In genomic region chr5:5454405-5454804, GRCh38 we compare ENCODE assay signal across 23 cellular contexts. TPM values are rescaled to one million over a fixed set of nuclear protein-coding genes. Genes with fewer than 3 reads are reported as not detected.
DNase-seq lines count a peak whose midpoint lies in the region; ATAC-seq and TF ChIP-seq lines count a peak whose summit lies in the region.
"Had no signal": no experiment of that assay in that cellular context is flagged by ENCODE, and none has a peak within 500 bp of the region (broad histone marks: within the 10 kb centered on the region; RNA-seq: fewer than 3 reads in every experiment).

No MANE protein-coding gene starts in this region.

- H3K4me3 ChIP-seq in left lung, result no peak overlapping the region
- H3K4me3 ChIP-seq in thyroid gland (replicated peaks in 1 of 3), result no peak overlapping the region
- H3K4me3 ChIP-seq in lower leg skin (ENCODE audit: low read depth, poor library complexity, severe bottlenecking), result no peak overlapping the region
- H3K4me3 ChIP-seq: BLaER1, SJCRH30 had no signal

- intact Hi-C loops in left lung (cut with DNase I) (no loop called here), thyroid gland (cut with DNase I) (no loop called here), lower leg skin (cut with DNase I; ENCODE audit: low total_unique reads) (no loop called here)

- no peak for TF ChIP-seq POLR2A in thyroid gland (IDR thresholded peaks at IDR 0.05)
- no peak for TF ChIP-seq POLR2A in lower leg skin (IDR thresholded peaks at IDR 0.05)

- H3K27ac ChIP-seq in left lung (no peak overlapping the region), thyroid gland (peak overlapping the region; percentile 30 to 60 (median 59))
- H3K27ac ChIP-seq: 22Rv1, BLaER1, SJCRH30 had no signal

- H3K27ac Mint-ChIP-seq in T-helper 17 cell (peak overlapping the region; percentile 47), endothelial cell (ENCODE audit: unreplicated experiment) (no peak overlapping the region)
- H3K27ac Mint-ChIP-seq: CD4-positive, alpha-beta T cell had no signal

- H3K4me3 Mint-ChIP-seq in T-helper 17 cell, result no peak overlapping the region
- H3K4me3 Mint-ChIP-seq in endothelial cell (ENCODE audit: unreplicated experiment), result no peak overlapping the region
- H3K4me3 Mint-ChIP-seq: CD4-positive, alpha-beta T cell; IgD-negative memory B cell had no signal

- no peaks in the 10 kb centered on the region for H3K9me3 Mint-ChIP-seq in endothelial cell (ENCODE audit: unreplicated experiment)
- H3K9me3 Mint-ChIP-seq: CD4-positive, alpha-beta T cell; IgD-negative memory B cell had no signal

- TF ChIP-seq CTCF in left lung (IDR thresholded peaks at IDR 0.05), result no peak
- no peak for TF ChIP-seq CTCF in thyroid gland (IDR thresholded peaks at IDR 0.05)
- no peak for TF ChIP-seq CTCF in endothelial cell (IDR thresholded peaks at IDR 0.05; ENCODE audit: unreplicated experiment)
- no peak for TF ChIP-seq CTCF in lower leg skin (IDR thresholded peaks at IDR 0.05)

- ATAC-seq in T-helper 17 cell, result no peak
- ATAC-seq in left lung, result peak; percentile 36
- ATAC-seq in GM19455 (IDR thresholded peaks at IDR 0.05; ENCODE audit: unreplicated experiment), result no peak

- H3K4me1 Mint-ChIP-seq in T-helper 17 cell, result peaks cover 8% of the 10 kb centered on the region
- H3K4me1 Mint-ChIP-seq in endothelial cell (ENCODE audit: unreplicated experiment), result no peaks in the 10 kb centered on the region
- H3K4me1 Mint-ChIP-seq: IgD-negative memory B cell had no signal

- H3K27me3 Mint-ChIP-seq in T-helper 17 cell (no peaks in the 10 kb centered on the region), endothelial cell (ENCODE audit: unreplicated experiment) (no peaks in the 10 kb centered on the region)
- H3K27me3 Mint-ChIP-seq: CD4-positive, alpha-beta T cell; IgD-negative memory B cell had no signal

- 71 to 72% methylated on average over 5 of the region's 5 CpGs for WGBS in thyroid gland, 2 donors
- WGBS in lower leg skin, 2 donors, result 88 to 94% methylated on average over 5 of the region's 5 CpGs

- no peaks in the 10 kb centered on the region for H3K27me3 ChIP-seq in left lung
- no peaks in the 10 kb centered on the region for H3K27me3 ChIP-seq in thyroid gland
- H3K27me3 ChIP-seq: BLaER1, SJCRH30 had no signal

- H3K4me1 ChIP-seq in left lung, result no peaks in the 10 kb centered on the region
- H3K4me1 ChIP-seq in thyroid gland, result peaks cover 0 to 10% of the 10 kb centered on the region in 2 donors
- H3K4me1 ChIP-seq: BLaER1, SJCRH30 had no signal

- DNase-seq in DMS153 (lab: John Stamatoyannopoulos, UW), result peak; percentile 20
- DNase-seq in DMS153 treated with DMSO at 0.1 percent for 48 hours (lab: John Stamatoyannopoulos, UW; ENCODE audit: unreplicated experiment), result no peak
- DNase-seq in T-helper 17 cell, result no peak
- DNase-seq in left lung, result no peak
- peak; percentile 25 to 28 for DNase-seq in thyroid gland
- DNase-seq in endothelial cell (ENCODE audit: low spot score), result no peak
- no peak for DNase-seq in lower leg skin (ENCODE audit: low spot score in 2 of 2)
- DNase-seq: ACHN; CD4-positive, alpha-beta T cell; COR-L47; GDM1; MV-4-11; NCI-H1417; NCI-H187 treated with DMSO at 0.1 percent for 48 hours; NCI-H2171; NCI-H345; NCI-H526; OCI-M1; SJCRH30 had no signal

- peaks cover 0 to 76% of the 10 kb centered on the region in 2 donors for H3K36me3 ChIP-seq in left lung
- H3K36me3 ChIP-seq in thyroid gland, result peaks cover 24 to 30% of the 10 kb centered on the region in 2 donors

- H3K9me3 ChIP-seq in T-helper 17 cell (ENCODE audit: control insufficient read depth, low read length, poor library complexity, severe bottlenecking), result no peaks in the 10 kb centered on the region
- no peaks in the 10 kb centered on the region for H3K9me3 ChIP-seq in left lung
- no peaks in the 10 kb centered on the region for H3K9me3 ChIP-seq in thyroid gland
- H3K9me3 ChIP-seq: BLaER1, SJCRH30 had no signal

- H3K36me3 Mint-ChIP-seq in T-helper 17 cell (ENCODE audit: low read depth), result peaks cover 15% of the 10 kb centered on the region
- H3K36me3 Mint-ChIP-seq in endothelial cell (ENCODE audit: low read depth, unreplicated experiment), result peaks cover 21% of the 10 kb centered on the region

RNA-seq across cellular contexts. Expression of gene ICE1, which starts 31.9 kb away (rescaled TPM):
- total RNA-seq in T-helper 17 cell (10 to 100 TPM; 28.9 to 36.3 TPM), left lung (10 to 100 TPM; 22.3 to 24.1 TPM), thyroid gland (10 to 100 TPM; 36.7 to 71.8 (median 41.6) TPM), endothelial cell (ENCODE audit: unreplicated experiment) (34.9 TPM), lower leg skin (10 to 100 TPM; 15.3 to 20.2 (median 19.1) TPM)

Comparison
In these comparisons a context has a peak if more than half of its experiments do, and no peak if none do; other contexts are left out.
1. DNase-seq: peak in DMS153 (single experiment) and thyroid gland (2 of 2); none in DMS153 treated with DMSO at 0.1 percent for 48 hours (single experiment), T-helper 17 cell (0 of 3), left lung (0 of 2), endothelial cell (single experiment) and lower leg skin (0 of 2).
2. H3K27ac ChIP-seq: peak in thyroid gland (3 of 3); none in left lung (0 of 2).